ENCODE assay signal across 34 cellular contexts in the genomic region with DNA sequence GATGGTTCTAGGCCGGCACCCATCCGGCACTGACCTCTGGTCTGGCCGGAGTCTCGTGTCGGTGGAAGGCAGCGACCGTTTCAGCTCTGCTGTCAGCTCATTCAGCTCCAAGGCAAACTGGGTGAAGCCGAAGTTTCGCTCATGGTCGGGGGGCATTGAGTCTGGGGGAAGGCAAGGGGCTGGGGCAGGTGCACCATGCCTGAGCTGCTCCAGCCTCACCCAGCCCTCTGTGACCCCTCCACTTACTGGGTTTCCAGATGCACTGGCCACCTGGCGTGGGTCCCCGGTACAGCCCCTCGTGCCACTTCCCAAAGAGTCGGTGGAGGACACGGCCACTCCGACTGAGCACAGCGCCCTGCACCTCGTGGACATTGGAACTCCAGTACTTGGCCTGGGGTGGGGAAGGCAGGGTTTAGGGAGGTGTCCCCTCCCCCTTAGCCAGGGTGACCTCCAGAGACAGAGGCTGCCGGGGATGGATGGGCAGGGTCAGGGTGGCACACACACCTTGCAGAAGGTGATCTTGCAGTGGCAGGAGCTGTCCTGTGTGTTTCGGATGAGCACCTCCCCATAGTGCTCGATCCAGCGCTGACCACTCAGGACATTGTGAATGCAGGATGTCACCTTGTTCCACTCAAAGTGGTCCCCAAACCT. TPM values are rescaled to one million over a fixed set of nuclear protein-coding genes. Genes with fewer than 3 reads are reported as not detected.
DNase-seq lines count a peak whose midpoint lies in the region; ATAC-seq, FAIRE-seq and TF ChIP-seq lines count a peak whose summit lies in the region.
"Had no signal": no experiment of that assay in that cellular context is flagged by ENCODE, and none has a peak within 500 bp of the region (broad histone marks: within the 10 kb centered on the region; RNA-seq: fewer than 3 reads in every experiment).

No MANE protein-coding gene starts in this region.

- H3K36me3 Mint-ChIP-seq in activated CD8-positive, alpha-beta T cell treated with anti-CD3 and anti-CD28 coated beads, Interleukin-2, amount 10 ng/mL, durations not matched to agents 7 days and 5 days (ENCODE audit: low read depth) = peaks cover 40% of the 10 kb centered on the region

- WGBS in hepatocyte (ENCODE audit: low lambda C conversion rate, missing lambda C conversion rate) = 95% methylated on average over 19 of the region's 22 CpGs
- 88 to 96% (median 94%) methylated on average over 22 of the region's 22 CpGs for WGBS in psoas muscle, 3 donors

- POLR2A ChIA-PET in activated CD8-positive, alpha-beta T cell treated with anti-CD3 and anti-CD28 coated beads, Interleukin-2, amount 10 ng/mL, durations not matched to agents 7 days and 5 days (lab: Charles Lee) = interaction anchor here (1.0 kb wide), 1 partner anchor 145 kb away, joined by 3 read pairs; no protein-coding TSS in a partner anchor

- TF ChIP-seq CTCF in VCaP (conservative IDR thresholded peaks at IDR 0.05) (no peak), hepatocyte (IDR thresholded peaks at IDR 0.05; ENCODE audit: poor library complexity) (no peak), psoas muscle (IDR thresholded peaks at IDR 0.05) (no peak)

- H3K9me3 ChIP-seq in hepatocyte (ENCODE audit: low read depth) = no peaks in the 10 kb centered on the region
- H3K9me3 ChIP-seq in psoas muscle = no peaks in the 10 kb centered on the region
- H3K9me3 ChIP-seq: ascending aorta, BLaER1, heart left ventricle, thyroid gland had no signal

- H4K20me1 ChIP-seq in hepatocyte (ENCODE audit: insufficient read depth, poor library complexity, severe bottlenecking) = no peaks in the 10 kb centered on the region

- H3K27ac Mint-ChIP-seq in activated CD8-positive, alpha-beta T cell treated with anti-CD3 and anti-CD28 coated beads, Interleukin-2, amount 10 ng/mL, durations not matched to agents 7 days and 5 days = no peak overlapping the region
- H3K27ac Mint-ChIP-seq: activated CD4-positive, alpha-beta T cell treated with anti-CD3 and anti-CD28 coated beads for 36 hours; activated naive CD8-positive, alpha-beta T cell treated with anti-CD3 and anti-CD28 coated beads, Interleukin-2, amount 10 ng/mL, durations not matched to agents 7 days and 5 days; stimulated activated naive CD8-positive, alpha-beta T cell treated with anti-CD3 and anti-CD28 coated beads, Interleukin-15, amount 100 ng/mL, for 72 hours; T-helper 2 cell treated with Interferon-gamma antibody and Interleukin-4, amounts not matched to agents 5 μg/mL and 100 μg/mL, for 36 hours had no signal

- H2AFZ ChIP-seq in hepatocyte = no peak overlapping the region

- no peak for ATAC-seq in psoas muscle
- ATAC-seq in HG03439 (IDR thresholded peaks at IDR 0.05; ENCODE audit: unreplicated experiment) = no peak
- no peak for ATAC-seq in activated CD8-positive, alpha-beta T cell treated with anti-CD3 and anti-CD28 coated beads, Interleukin-2, amount 10 ng/mL, durations not matched to agents 7 days and 5 days
- ATAC-seq: activated CD4-positive, alpha-beta T cell treated with anti-CD3 and anti-CD28 coated beads for 36 hours; esophagus mucosa; GM12878; heart left ventricle; naive thymus-derived CD8-positive, alpha-beta T cell; stimulated activated naive CD8-positive, alpha-beta T cell treated with anti-CD3 and anti-CD28 coated beads, Interleukin-15, amount 100 ng/mL, for 72 hours had no signal

- H3K4me3 Mint-ChIP-seq in activated CD8-positive, alpha-beta T cell treated with anti-CD3 and anti-CD28 coated beads, Interleukin-2, amount 10 ng/mL, durations not matched to agents 7 days and 5 days = no peak overlapping the region
- H3K4me3 Mint-ChIP-seq: activated CD4-positive, alpha-beta T cell treated with anti-CD3 and anti-CD28 coated beads for 36 hours; activated naive CD8-positive, alpha-beta T cell treated with anti-CD3 and anti-CD28 coated beads, Interleukin-2, amount 10 ng/mL, durations not matched to agents 7 days and 5 days; naive thymus-derived CD8-positive, alpha-beta T cell; stimulated activated naive CD8-positive, alpha-beta T cell treated with anti-CD3 and anti-CD28 coated beads, Interleukin-15, amount 100 ng/mL, for 72 hours; T-helper 2 cell treated with Interferon-gamma antibody and Interleukin-4, amounts not matched to agents 5 μg/mL and 100 μg/mL, for 36 hours had no signal

- H3K27ac ChIP-seq in VCaP (peak overlapping the region; percentile 59; the same call in 1 of the 2 replicates), hepatocyte (peak overlapping the region; percentile 81), psoas muscle (peak overlapping the region; percentile 92)
- H3K27ac ChIP-seq: BLaER1, heart left ventricle had no signal

- H3K79me2 ChIP-seq in hepatocyte = no peaks in the 10 kb centered on the region

- H3K27me3 Mint-ChIP-seq in activated CD8-positive, alpha-beta T cell treated with anti-CD3 and anti-CD28 coated beads, Interleukin-2, amount 10 ng/mL, durations not matched to agents 7 days and 5 days (ENCODE audit: low read depth) = peaks cover 2% of the 10 kb centered on the region
- H3K27me3 Mint-ChIP-seq: activated CD4-positive, alpha-beta T cell treated with anti-CD3 and anti-CD28 coated beads for 36 hours; naive thymus-derived CD8-positive, alpha-beta T cell had no signal

- DNase-seq in hepatocyte (ENCODE audit: low spot score) = no peak
- no peak for DNase-seq in psoas muscle
- no peak for DNase-seq in urothelium cell line (ENCODE audit: low spot score)
- no peak for DNase-seq in activated CD4-positive, alpha-beta T cell treated with anti-CD3 and anti-CD28 coated beads for 1 hour
- no peak for DNase-seq in activated CD8-positive, alpha-beta T cell treated with anti-CD3 and anti-CD28 coated beads, Interleukin-2, amount 10 ng/mL, durations not matched to agents 7 days and 5 days
- DNase-seq: activated CD4-positive, alpha-beta T cell treated with anti-CD3 and anti-CD28 coated beads for 36 hours; activated CD8-positive, alpha-beta memory T cell treated with anti-CD3 and anti-CD28 coated beads for 24 hours; activated gamma-delta T cell treated with Interleukin-2 at 50 U/mL for 16 hours; activated naive CD8-positive, alpha-beta T cell treated with anti-CD3 and anti-CD28 coated beads, Interleukin-2, amount 10 ng/mL, durations not matched to agents 7 days and 5 days; activated T-cell treated with anti-CD3 and anti-CD28 coated beads, Interleukin-2, amount 50 U/mL, for 1 hour; cortex of kidney; foreskin fibroblast; Kasumi-1; kidney; NCI-H146; NCI-H226; NCI-H526 treated with DMSO at 0.1 percent for 48 hours; NK-92 treated with Interleukin-12 subunit alpha and Interleukin-12 subunit beta, amount 100 ng/mL, for 24 hours; retina; SHP77; stimulated activated CD4-positive, alpha-beta T cell treated with anti-CD3 and anti-CD28 coated beads, Interleukin-1b, Interleukin-23, amount 100 ng/mL, for 48 hours; stimulated activated naive CD8-positive, alpha-beta T cell treated with anti-CD3 and anti-CD28 coated beads, Interleukin-15, amount 100 ng/mL, for 72 hours; thyroid gland had no signal

- H3K36me3 ChIP-seq in hepatocyte (replicated peaks; ENCODE audit: insufficient read depth, low read depth) (no peaks in the 10 kb centered on the region), psoas muscle (ENCODE audit: insufficient read depth in 1 of 2, low read depth in 1 of 2) (peaks cover 0 to 67% of the 10 kb centered on the region in 2 donors)

- no peaks in the 10 kb centered on the region for H3K9me2 ChIP-seq in hepatocyte (replicated peaks; ENCODE audit: insufficient read depth)

- intact Hi-C loops in psoas muscle (cut with DNase I) = loop anchor here in 1 of 2 donors (5.0 to 10.0 kb wide), 2 partner anchors 112 to 144 kb away; no protein-coding TSS in a partner anchor

- no peak overlapping the region for H3K4me2 ChIP-seq in hepatocyte
- H3K4me2 ChIP-seq: BLaER1 had no signal

- H3K4me1 Mint-ChIP-seq in activated CD8-positive, alpha-beta T cell treated with anti-CD3 and anti-CD28 coated beads, Interleukin-2, amount 10 ng/mL, durations not matched to agents 7 days and 5 days (ENCODE audit: low read depth) = peaks cover 5% of the 10 kb centered on the region

- CTCF ChIA-PET in activated CD8-positive, alpha-beta T cell treated with anti-CD3 and anti-CD28 coated beads, Interleukin-2, amount 10 ng/mL, durations not matched to agents 7 days and 5 days (lab: Charles Lee) = no interaction called here

- H3K4me1 ChIP-seq in hepatocyte (ENCODE audit: insufficient read depth) (peaks cover 22% of the 10 kb centered on the region), psoas muscle (peaks cover 48% of the 10 kb centered on the region)

- H3K9me3 Mint-ChIP-seq in activated CD8-positive, alpha-beta T cell treated with anti-CD3 and anti-CD28 coated beads, Interleukin-2, amount 10 ng/mL, durations not matched to agents 7 days and 5 days (ENCODE audit: insufficient read depth) = no peaks in the 10 kb centered on the region
- H3K9me3 Mint-ChIP-seq: activated naive CD8-positive, alpha-beta T cell treated with anti-CD3 and anti-CD28 coated beads, Interleukin-2, amount 10 ng/mL, durations not matched to agents 7 days and 5 days; naive thymus-derived CD8-positive, alpha-beta T cell; stimulated activated naive CD8-positive, alpha-beta T cell treated with anti-CD3 and anti-CD28 coated beads, Interleukin-15, amount 100 ng/mL, for 72 hours; T-helper 2 cell treated with Interferon-gamma antibody and Interleukin-4, amounts not matched to agents 5 μg/mL and 100 μg/mL, for 36 hours had no signal

- no peaks in the 10 kb centered on the region for H3K27me3 ChIP-seq in hepatocyte
- no peaks in the 10 kb centered on the region for H3K27me3 ChIP-seq in psoas muscle (ENCODE audit: insufficient read depth in 3 of 3, low read length in 2 of 3)
- H3K27me3 ChIP-seq: ascending aorta, BLaER1, heart left ventricle, thyroid gland had no signal

- H3K4me3 ChIP-seq in hepatocyte (no peak overlapping the region), psoas muscle (no peak overlapping the region)
- H3K4me3 ChIP-seq: ascending aorta, BLaER1, GM12878, heart left ventricle, thyroid gland had no signal

- FAIRE-seq in urothelium cell line (lab: Jason Lieb, UNC) = peak; percentile 27
- FAIRE-seq: GM12878, kidney had no signal

RNA-seq across cellular contexts. Expression of gene OSBPL7, which starts 12.6 kb away (rescaled TPM):
- 3.9 and 6.2 TPM in 2 replicates for total RNA-seq in hepatocyte
- 9.3 and 9.8 TPM in 2 replicates for polyA plus RNA-seq in hepatocyte
- total RNA-seq in psoas muscle = 10 to 100 TPM in 1 of 4 donors, 1 to 10 TPM in 3; 2.6 to 23.4 (median 5.3) TPM
- 1 to 10 TPM in 2 of 3 donors, under 1 TPM in 1; 0.95 to 1.7 (median 1.3) TPM for polyA plus RNA-seq in psoas muscle
- 10 to 100 TPM; 33.0 to 33.6 TPM for total RNA-seq in activated CD8-positive, alpha-beta T cell treated with anti-CD3 and anti-CD28 coated beads, Interleukin-2, amount 10 ng/mL, durations not matched to agents 7 days and 5 days

RNA-seq across cellular contexts. Expression of gene MRPL10, which starts 22.4 kb away (rescaled TPM):
- total RNA-seq in hepatocyte (30.7 and 38.2 TPM in 2 replicates), psoas muscle (10 to 100 TPM; 37.8 to 51.9 (median 46.3) TPM)
- polyA plus RNA-seq in hepatocyte (33.7 and 34.7 TPM in 2 replicates), psoas muscle (10 to 100 TPM; 44.1 to 78.6 (median 56.1) TPM)
- 10 to 100 TPM; 37.9 to 41.6 TPM for total RNA-seq in activated CD8-positive, alpha-beta T cell treated with anti-CD3 and anti-CD28 coated beads, Interleukin-2, amount 10 ng/mL, durations not matched to agents 7 days and 5 days

RNA-seq across cellular contexts. Expression of gene LRRC46, which starts 22.5 kb away (rescaled TPM):
- not detected in 2 replicates for total RNA-seq in hepatocyte
- 0.78 and 0.83 TPM in 2 replicates for polyA plus RNA-seq in hepatocyte
- under 1 TPM in 2 of 4 donors, not detected in 2; 0.15 to 0.54 TPM for total RNA-seq in psoas muscle
- under 1 TPM; 0.08 to 0.40 (median 0.22) TPM for polyA plus RNA-seq in psoas muscle
- total RNA-seq in activated CD8-positive, alpha-beta T cell treated with anti-CD3 and anti-CD28 coated beads, Interleukin-2, amount 10 ng/mL, durations not matched to agents 7 days and 5 days = under 1 TPM; 0.82 to 0.97 TPM
- total RNA-seq: ascending aorta, lower leg skin, mononuclear cell had no signal

RNA-seq across cellular contexts. Expression of gene SCRN2, which starts 32.1 kb away (rescaled TPM):
- total RNA-seq in hepatocyte (20.4 and 35.3 TPM in 2 replicates), psoas muscle (10 to 100 TPM; 12.2 to 33.5 (median 19.5) TPM)
- polyA plus RNA-seq in hepatocyte (59.8 and 79.0 TPM in 2 replicates), psoas muscle (10 to 100 TPM; 10.7 to 18.8 (median 15.1) TPM)
- 10 to 100 TPM; 24.1 to 24.8 TPM for total RNA-seq in activated CD8-positive, alpha-beta T cell treated with anti-CD3 and anti-CD28 coated beads, Interleukin-2, amount 10 ng/mL, durations not matched to agents 7 days and 5 days

RNA-seq across cellular contexts. Expression of gene SP6, which starts 42.0 kb away (rescaled TPM):
- total RNA-seq in hepatocyte (0.80 and 1.3 TPM in 2 replicates), psoas muscle (under 1 TPM in 1 of 4 donors, not detected in 3; 0.16 TPM)
- polyA plus RNA-seq in hepatocyte (1.3 and 1.7 TPM in 2 replicates), psoas muscle (under 1 TPM in 2 of 3 donors, not detected in 1; 0.04 to 0.27 TPM)
- under 1 TPM in 1 of 2 experiments, not detected in 1; 0.05 TPM for total RNA-seq in activated CD8-positive, alpha-beta T cell treated with anti-CD3 and anti-CD28 coated beads, Interleukin-2, amount 10 ng/mL, durations not matched to agents 7 days and 5 days
- total RNA-seq: GM12878 had no signal
